ENCODE assay signal across 8 cellular contexts in the genomic region with DNA sequence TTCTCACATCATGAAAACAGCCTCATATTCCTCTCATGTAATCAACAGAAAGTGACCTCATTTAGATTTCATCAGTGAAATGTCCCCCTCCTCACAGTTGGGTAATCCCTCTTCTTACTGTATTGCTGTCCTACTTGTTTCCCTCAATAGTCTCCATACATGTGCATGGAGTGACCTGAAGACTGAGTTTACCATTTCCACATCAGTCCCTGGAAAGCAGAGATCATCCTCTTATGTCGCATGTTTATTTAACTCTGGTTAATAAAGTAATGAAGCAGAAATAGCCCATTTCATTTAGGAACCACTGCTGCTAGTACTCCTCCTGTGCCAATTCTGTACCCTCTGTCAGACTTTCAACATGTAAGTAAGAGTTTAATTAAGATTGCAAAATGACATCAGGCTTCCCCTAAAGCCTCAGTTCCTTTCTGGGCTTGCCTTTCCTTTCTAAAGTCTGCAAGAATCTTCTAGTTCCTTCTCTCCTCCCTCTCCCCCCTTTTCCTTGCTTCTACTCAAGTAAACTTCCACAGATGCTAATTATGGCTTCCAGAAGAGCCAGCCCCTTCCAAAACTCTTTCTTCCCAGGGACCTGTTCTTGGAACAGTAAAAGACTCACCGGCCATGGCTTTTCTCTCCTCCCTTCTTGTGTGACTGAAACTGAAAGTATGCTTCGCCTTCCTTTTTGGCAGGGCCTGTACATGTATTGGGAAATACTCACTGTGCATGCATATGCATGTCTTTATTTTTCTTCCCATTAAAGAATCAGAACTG. TPM values are rescaled to one million over a fixed set of nuclear protein-coding genes. Genes with fewer than 3 reads are reported as not detected.
DNase-seq lines count a peak whose midpoint lies in the region; ATAC-seq and TF ChIP-seq lines count a peak whose summit lies in the region.
"Not testable (repeated sequence)": the region's sequence is repeated elsewhere in the genome, so short reads cannot be mapped to it uniquely, and the experiment has no call there.

A gene (minus strand): TSS at position 651 of the 768 bp plus-strand sequence. CDS start 31 bp downstream, at position 620.

- 69% methylated on average over 3 of the region's 3 CpGs for WGBS in SK-N-SH (ENCODE audit: low lambda C conversion rate)
- WGBS in adrenal gland, 4 donors = 38 to 58% (median 46%) methylated on average over 3 of the region's 3 CpGs
- whole genome bisulfite sequencing in thymus = 29% methylated on average over 3 of the region's 3 CpGs

- not testable (repeated sequence) for TF ChIP-seq EP300 in SK-N-SH (IDR thresholded peaks at IDR 0.05; ENCODE audit: borderline replicate concordance in 1 of 2, low read depth in 1 of 2, low read length in 1 of 2)

- peak; percentile 15 for DNase-seq in GM12864 (ENCODE audit: low read depth)
- not testable (repeated sequence) for DNase-seq in SK-N-SH, natural killer cell
- peak in 6 of 7 donors; percentile 38 to 64 (median 46) for DNase-seq in adrenal gland
- peak; percentile 90 for DNase-seq in fibroblast of villous mesenchyme (ENCODE audit: low read depth)

- peak within 1 kb of the TSS; percentile 46; the same call in 1 of the 2 replicates for H2AFZ ChIP-seq in SK-N-SH (ENCODE audit: low read depth)

- not testable (repeated sequence) for H3K36me3 Mint-ChIP-seq in natural killer cell

- TF ChIP-seq POLR2A in adrenal gland (IDR thresholded peaks at IDR 0.05) = peak in 1 of 2 donors; percentile 15

- intact Hi-C loops in adrenal gland (cut with DNase I) = not testable (repeated sequence)
- intact Hi-C loops in natural killer cell (cut with micrococcal nuclease) = loop anchor here (5.0 kb wide), 1 partner anchor 67 kb away; a partner anchor contains a TSS

- peak within 1 kb of the TSS; percentile 92 for H3K4me3 Mint-ChIP-seq in natural killer cell

- CTCF ChIA-PET in SK-N-SH (lab: Yijun Ruan, JAX) = not testable (repeated sequence)

- H3K9me3 Mint-ChIP-seq in natural killer cell = not testable (repeated sequence)

- H3K4me3 ChIP-seq in GM12864 (ENCODE audit: low read depth, low read length) = peak within 1 kb of the TSS; percentile 29
- not testable (repeated sequence) for H3K4me3 ChIP-seq in SK-N-SH (ENCODE audit: low read depth in 2 of 2, low read length in 1 of 2)
- peak within 1 kb of the TSS in 1 of 4 donors; percentile 53 for H3K4me3 ChIP-seq in adrenal gland
- peak within 1 kb of the TSS; percentile 60 for H3K4me3 ChIP-seq in fibroblast of villous mesenchyme (ENCODE audit: low read depth, low read length)
- peak within 1 kb of the TSS; percentile 32 for H3K4me3 ChIP-seq in thymus (ENCODE audit: low read length)

- POLR2A ChIA-PET in SK-N-SH (lab: Yijun Ruan, JAX) = not testable (repeated sequence)

- not testable (repeated sequence) for TF ChIP-seq RAD21 in SK-N-SH (IDR thresholded peaks at IDR 0.05; ENCODE audit: low read length)

- H3K27me3 ChIP-seq in SK-N-SH (ENCODE audit: insufficient read depth); adrenal gland; thymus (ENCODE audit: control insufficient read depth, insufficient read depth): not testable (repeated sequence)

- not testable (repeated sequence) for TF ChIP-seq CTCF in GM12864 (IDR thresholded peaks at IDR 0.05; ENCODE audit: low read depth, low read length, missing control alignments); SK-N-SH (IDR thresholded peaks at IDR 0.05); adrenal gland (IDR thresholded peaks at IDR 0.05); fibroblast of villous mesenchyme (IDR thresholded peaks at IDR 0.05; ENCODE audit: insufficient read depth, low read depth, low read length); natural killer cell (IDR thresholded peaks at IDR 0.05)

- ATAC-seq in GM21717 (IDR thresholded peaks at IDR 0.05; ENCODE audit: unreplicated experiment) = peak; percentile 99
- ATAC-seq in HG03460 (IDR thresholded peaks at IDR 0.05; ENCODE audit: unreplicated experiment) = peak; percentile 93
- peak; percentile 83 to 85 (median 85) for ATAC-seq in natural killer cell

- H3K27me3 Mint-ChIP-seq in natural killer cell (ENCODE audit: low read depth in 2 of 2) = not testable (repeated sequence)

- not testable (repeated sequence) for H3K4me1 ChIP-seq in SK-N-SH (ENCODE audit: control insufficient read depth in 1 of 2, insufficient read depth in 2 of 2, low read depth in 1 of 2, low read length in 1 of 2); adrenal gland (replicated peaks in 1 of 2); thymus (ENCODE audit: control insufficient read depth, insufficient read depth, low read length)

- H3K79me2 ChIP-seq in SK-N-SH (ENCODE audit: insufficient read depth) = not testable (repeated sequence)

- not testable (repeated sequence) for H3K27ac ChIP-seq in SK-N-SH (ENCODE audit: low read depth in 2 of 2, low read length in 1 of 2)
- H3K27ac ChIP-seq in adrenal gland = peak within 1 kb of the TSS in 4 of 5 donors; percentile 3 to 80 (median 50)
- H3K27ac ChIP-seq in thymus (ENCODE audit: low read depth) = peak within 1 kb of the TSS; percentile 60

- H3K9me3 ChIP-seq in SK-N-SH; adrenal gland (replicated peaks in 1 of 3); thymus (ENCODE audit: control insufficient read depth): not testable (repeated sequence)

- peak within 1 kb of the TSS; percentile 44; the same call in 1 of the 2 replicates for H3K4me2 ChIP-seq in SK-N-SH

- H3K27ac Mint-ChIP-seq in natural killer cell = peak within 1 kb of the TSS; percentile 87 to 92

- peaks cover 45 to 48% of the 10 kb centered on the region in 2 donors for H3K4me1 Mint-ChIP-seq in natural killer cell

- H3F3A ChIP-seq in SK-N-SH (replicated peaks; ENCODE audit: insufficient read depth) = not testable (repeated sequence)

- not testable (repeated sequence) for H4K20me1 ChIP-seq in SK-N-SH (ENCODE audit: insufficient read depth)

- H3K9ac ChIP-seq in SK-N-SH = not testable (repeated sequence)

- not testable (repeated sequence) for H3K9me2 ChIP-seq in SK-N-SH

- not testable (repeated sequence) for H3K36me3 ChIP-seq in SK-N-SH (replicated peaks in 1 of 2; ENCODE audit: control insufficient read depth in 1 of 2, insufficient read depth in 2 of 2, low read length in 1 of 2); adrenal gland (replicated peaks in 1 of 2); thymus (ENCODE audit: control insufficient read depth, insufficient read depth)

RNA-seq across cellular contexts. Expression of the gene that starts here (rescaled TPM):
- polyA plus RNA-seq in SK-N-SH (2012; rRNA removed) = 0.06 TPM in 1 of 2 replicates, not detected in the other
- polyA plus RNA-seq in SK-N-SH (2012; cell fraction: cytosol; rRNA removed) = 0.03 and 0.04 TPM in 2 replicates
- 0.05 TPM in 1 of 2 replicates, not detected in the other for polyA plus RNA-seq in SK-N-SH (2012; cell fraction: nucleus; rRNA removed)
- total RNA-seq in adrenal gland = 10 to 100 TPM; 12.2 to 31.4 (median 17.3) TPM
- 10 to 100 TPM in 2 of 3 donors, 1 to 10 TPM in 1; 9.2 to 18.6 (median 15.0) TPM for polyA plus RNA-seq in adrenal gland
- total RNA-seq in fibroblast of villous mesenchyme = 31.1 and 37.4 TPM in 2 replicates
- total RNA-seq in natural killer cell = 100 to 1,000 TPM in 1 of 3 donors, 10 to 100 TPM in 2; 89.3 to 117 (median 93.8) TPM
- polyA plus RNA-seq in thymus = 40.4 TPM

Comparison
In these comparisons a context has a peak if more than half of its experiments do, and no peak if none do; other contexts are left out.
1. RNA of the gene that starts here (polyA plus RNA-seq): 40.4 TPM in thymus (single experiment) and 9.2 to 18.6 TPM in adrenal gland; 0.03 to 0.06 TPM in SK-N-SH; every median in the first group is over 4 times any median in the second.
2. Peak in every context shown above with its lines, with median percentiles within 50 percentile points of each other: ATAC-seq.